Comparison of ENCODE assay signal across 8 cellular contexts in genomic region chr9:129143031-129143441, GRCh38. TPM values are rescaled to one million over a fixed set of nuclear protein-coding genes. Genes with fewer than 3 reads are reported as not detected.
DNase-seq lines count a peak whose midpoint lies in the region; ATAC-seq and TF ChIP-seq lines count a peak whose summit lies in the region.

No MANE protein-coding gene starts in this region.

- no peaks in the 10 kb centered on the region for H4K20me1 ChIP-seq in GM23248 (ENCODE audit: insufficient read depth)

- H3K4me3 ChIP-seq in AG10803 (ENCODE audit: low read length) (peak overlapping the region; percentile 35), GM23248 (peak overlapping the region; percentile 3; the same call in 1 of the 2 replicates), endodermal cell (ENCODE audit: low read length) (no peak overlapping the region)

- ATAC-seq in activated CD8-positive, alpha-beta memory T cell treated with anti-CD3 and anti-CD28 coated beads, Interleukin-2, amount 10 ng/mL, durations not matched to agents 7 days and 5 days = peak; percentile 26
- no peak for ATAC-seq in HG03342 (IDR thresholded peaks at IDR 0.05; ENCODE audit: unreplicated experiment)

- H3K9me3 Mint-ChIP-seq in activated CD8-positive, alpha-beta memory T cell treated with anti-CD3 and anti-CD28 coated beads, Interleukin-2, amount 10 ng/mL, durations not matched to agents 7 days and 5 days (ENCODE audit: low read depth) = no peaks in the 10 kb centered on the region
- H3K9me3 Mint-ChIP-seq in endodermal cell = no peaks in the 10 kb centered on the region

- peak overlapping the region; percentile 99 for H3K9ac ChIP-seq in GM23248
- no peak overlapping the region for H3K9ac ChIP-seq in endodermal cell (ENCODE audit: extremely low read depth, low read length, poor library complexity, severe bottlenecking)

- DNase-seq in AG10803 (ENCODE audit: low read depth) = peak; percentile 93
- DNase-seq in GM23248 = peak; percentile 93
- peak; percentile 9 for DNase-seq in NCI-H526 treated with DMSO at 0.1 percent for 48 hours (lab: John Stamatoyannopoulos, UW)
- peak; percentile 81 for DNase-seq in activated CD8-positive, alpha-beta memory T cell treated with anti-CD3 and anti-CD28 coated beads, Interleukin-2, amount 10 ng/mL, durations not matched to agents 7 days and 5 days
- DNase-seq in endodermal cell = peak; percentile 94
- DNase-seq in mesenteric fat pad (ENCODE audit: low spot score) = peak; percentile 94
- DNase-seq in stimulated activated CD8-positive, alpha-beta memory T cell treated with anti-CD3 and anti-CD28 coated beads, Interleukin-15, amount 100 ng/mL, for 24 hours (ENCODE audit: low read depth) = peak; percentile 44

- H3K27me3 Mint-ChIP-seq in activated CD8-positive, alpha-beta memory T cell treated with anti-CD3 and anti-CD28 coated beads, Interleukin-2, amount 10 ng/mL, durations not matched to agents 7 days and 5 days = no peaks in the 10 kb centered on the region
- H3K27me3 Mint-ChIP-seq in endodermal cell (ENCODE audit: insufficient read depth) = no peaks in the 10 kb centered on the region

- H3K27ac ChIP-seq in GM23248 = peak overlapping the region; percentile 100
- H3K27ac ChIP-seq in endodermal cell (ENCODE audit: low read depth, low read length) = no peak overlapping the region

- peaks cover 24% of the 10 kb centered on the region for H3F3A ChIP-seq in GM23248 (ENCODE audit: insufficient read depth)

- WGBS in GM23248 (ENCODE audit: low coverage in 1 of 2, low lambda C conversion rate in 2 of 2, missing lambda C conversion rate in 2 of 2), 2 experiments = 24 to 29% methylated on average over 2 of the region's 2 CpGs
- WGBS in endodermal cell (ENCODE audit: insufficient coverage in 1 of 2, insufficient read length in 1 of 2), 2 experiments = 45 to 86% methylated on average over 1 to 2 of the region's 2 CpGs

- peaks cover 30% of the 10 kb centered on the region for H3K79me2 ChIP-seq in GM23248 (ENCODE audit: insufficient read depth)

- H3K4me1 ChIP-seq in GM23248 (ENCODE audit: insufficient read depth) = peaks cover 76% of the 10 kb centered on the region
- peaks cover 11% of the 10 kb centered on the region for H3K4me1 ChIP-seq in endodermal cell (ENCODE audit: control insufficient read depth, insufficient read depth, low read length)

- no peak overlapping the region for H2AFZ ChIP-seq in GM23248

- H3K27me3 ChIP-seq in GM23248 (replicated peaks; ENCODE audit: insufficient read depth) (no peaks in the 10 kb centered on the region), endodermal cell (ENCODE audit: control insufficient read depth, insufficient read depth, low read length, poor library complexity, severe bottlenecking) (no peaks in the 10 kb centered on the region)

- H3K36me3 Mint-ChIP-seq in activated CD8-positive, alpha-beta memory T cell treated with anti-CD3 and anti-CD28 coated beads, Interleukin-2, amount 10 ng/mL, durations not matched to agents 7 days and 5 days = peaks cover 10% of the 10 kb centered on the region
- peaks cover 40% of the 10 kb centered on the region for H3K36me3 Mint-ChIP-seq in endodermal cell (ENCODE audit: low read depth)

- peak overlapping the region; percentile 39 for H3K27ac Mint-ChIP-seq in activated CD8-positive, alpha-beta memory T cell treated with anti-CD3 and anti-CD28 coated beads, Interleukin-2, amount 10 ng/mL, durations not matched to agents 7 days and 5 days
- peak overlapping the region; percentile 83 for H3K27ac Mint-ChIP-seq in endodermal cell

- no peaks in the 10 kb centered on the region for H3K36me3 ChIP-seq in GM23248 (ENCODE audit: low read depth)
- peaks cover 40% of the 10 kb centered on the region for H3K36me3 ChIP-seq in endodermal cell (ENCODE audit: control insufficient read depth, insufficient read depth, low read length)

- peaks cover 45% of the 10 kb centered on the region for H3K4me1 Mint-ChIP-seq in activated CD8-positive, alpha-beta memory T cell treated with anti-CD3 and anti-CD28 coated beads, Interleukin-2, amount 10 ng/mL, durations not matched to agents 7 days and 5 days
- peaks cover 38% of the 10 kb centered on the region for H3K4me1 Mint-ChIP-seq in endodermal cell

- peak overlapping the region; percentile 78 for H3K4me2 ChIP-seq in GM23248 (ENCODE audit: unreplicated experiment)

- H3K9me3 ChIP-seq in GM23248 (ENCODE audit: low read depth) (no peaks in the 10 kb centered on the region), endodermal cell (ENCODE audit: control insufficient read depth, low read length) (no peaks in the 10 kb centered on the region)

- peak; percentile 95 for TF ChIP-seq CTCF in AG10803 (conservative IDR thresholded peaks at IDR 0.05; ENCODE audit: low read length)
- TF ChIP-seq CTCF in endodermal cell (conservative IDR thresholded peaks at IDR 0.05) = peak; percentile 97

- CTCF ChIA-PET in activated CD8-positive, alpha-beta memory T cell treated with anti-CD3 and anti-CD28 coated beads, Interleukin-2, amount 10 ng/mL, durations not matched to agents 7 days and 5 days (lab: Charles Lee) = interaction anchor here (0.5 to 14.9 kb wide), 42 partner anchors 9 to 1063 kb away, joined by 3 to 254 read pairs (median 4); partner anchors contain the start of genes C9orf50, CRAT, IER5L and NTMT1

- H3K4me3 Mint-ChIP-seq in activated CD8-positive, alpha-beta memory T cell treated with anti-CD3 and anti-CD28 coated beads, Interleukin-2, amount 10 ng/mL, durations not matched to agents 7 days and 5 days = no peak overlapping the region
- H3K4me3 Mint-ChIP-seq in endodermal cell = no peak overlapping the region

- in situ Hi-C loops in GM23248 (cut with MboI) = no loop called here

- no peaks in the 10 kb centered on the region for H3K9me2 ChIP-seq in GM23248 (ENCODE audit: insufficient read depth)

RNA-seq across cellular contexts. Expression of gene PTPA, which starts 31.8 kb away (rescaled TPM):
- total RNA-seq in GM23248 (2014; rRNA removed; shearing (Covaris generic)) = 96.9 and 113 TPM in 2 replicates
- 59.9 and 60.8 TPM in 2 replicates for polyA plus RNA-seq in GM23248 (2016; fragmentation: Nextera tagmentation; extraction: Ambion mirVana)
- total RNA-seq in activated CD8-positive, alpha-beta memory T cell treated with anti-CD3 and anti-CD28 coated beads, Interleukin-2, amount 10 ng/mL, durations not matched to agents 7 days and 5 days = 100 to 1,000 TPM; 115 to 129 TPM
- total RNA-seq in endodermal cell (100 to 1,000 TPM; 134 to 139 TPM), mesenteric fat pad (61.9 TPM)
- 105 TPM for polyA plus RNA-seq in endodermal cell (2013, experiment 1 of 2)
- polyA plus RNA-seq in endodermal cell (2013, experiment 2 of 2) = 96.3 TPM

RNA-seq across cellular contexts. Expression of gene CRAT, which starts 32.4 kb away (rescaled TPM):
- 51.5 and 55.4 TPM in 2 replicates for total RNA-seq in GM23248 (2014; rRNA removed; shearing (Covaris generic))
- 61.4 and 66.0 TPM in 2 replicates for polyA plus RNA-seq in GM23248 (2016; fragmentation: Nextera tagmentation; extraction: Ambion mirVana)
- 10 to 100 TPM; 14.1 to 17.6 TPM for total RNA-seq in activated CD8-positive, alpha-beta memory T cell treated with anti-CD3 and anti-CD28 coated beads, Interleukin-2, amount 10 ng/mL, durations not matched to agents 7 days and 5 days
- 10 to 100 TPM; 17.2 to 17.5 TPM for total RNA-seq in endodermal cell
- 25.3 TPM for polyA plus RNA-seq in endodermal cell (2013, experiment 1 of 2)
- polyA plus RNA-seq in endodermal cell (2013, experiment 2 of 2) = 24.3 TPM
- 65.7 TPM for total RNA-seq in mesenteric fat pad

RNA-seq across cellular contexts. Expression of gene IER5L, which starts 35.0 kb away (rescaled TPM):
- total RNA-seq in GM23248 (2014; rRNA removed; shearing (Covaris generic)) = 69.4 and 81.7 TPM in 2 replicates
- 4.0 and 4.3 TPM in 2 replicates for polyA plus RNA-seq in GM23248 (2016; fragmentation: Nextera tagmentation; extraction: Ambion mirVana)
- total RNA-seq in activated CD8-positive, alpha-beta memory T cell treated with anti-CD3 and anti-CD28 coated beads, Interleukin-2, amount 10 ng/mL, durations not matched to agents 7 days and 5 days = 1 to 10 TPM; 4.9 to 6.1 TPM
- total RNA-seq in endodermal cell (1 to 10 TPM; 6.8 to 8.1 TPM), mesenteric fat pad (13.8 TPM)
- 48.3 TPM for polyA plus RNA-seq in endodermal cell (2013, experiment 1 of 2)
- polyA plus RNA-seq in endodermal cell (2013, experiment 2 of 2) = 51.1 TPM

Comparison
In these comparisons a context has a peak if more than half of its experiments do, and no peak if none do; other contexts are left out.
1. DNase-seq: peak in every context shown above with its lines; median percentile 94 in endodermal cell; 94 in mesenteric fat pad; 93 in AG10803; 93 in GM23248; 81 in activated CD8-positive, alpha-beta memory T cell treated with anti-CD3 and anti-CD28 coated beads, Interleukin-2, amount 10 ng/mL, durations not matched to agents 7 days and 5 days; 44 in stimulated activated CD8-positive, alpha-beta memory T cell treated with anti-CD3 and anti-CD28 coated beads, Interleukin-15, amount 100 ng/mL, for 24 hours; 9 in NCI-H526 treated with DMSO at 0.1 percent for 48 hours.